20 cellular contexts compared by ENCODE assay signal in genomic region chr5:33657804-33658435, GRCh38.
A peak's percentile ranks its signal among the peaks of the same experiment; 100 is the strongest.
DNase-seq lines count a peak whose midpoint lies in the region; ATAC-seq, FAIRE-seq and TF ChIP-seq lines count a peak whose summit lies in the region.
"Had no signal": no experiment of that assay in that cellular context is flagged by ENCODE, and none has a peak within 500 bp of the region (broad histone marks: within the 10 kb centered on the region; RNA-seq: fewer than 3 reads in every experiment).

No MANE protein-coding gene starts in this region.

- H2AK5ac ChIP-seq in H1 (ENCODE audit: low read depth, low read length) (no peak overlapping the region), mesendoderm (ENCODE audit: low read length) (no peak overlapping the region)

- H3K4me1 Mint-ChIP-seq in GM23338, result peaks cover 11% of the 10 kb centered on the region
- H3K4me1 Mint-ChIP-seq: CD14-positive monocyte had no signal

- H3K23me2 ChIP-seq in H1 (ENCODE audit: low read depth, low read length), result no peaks in the 10 kb centered on the region; the same call in 1 of the 2 replicates

- H3K4me3 ChIP-seq in GM23338 (no peak overlapping the region), H1 (ENCODE audit: extremely low read depth in 1 of 4, insufficient read depth in 2 of 4, low read depth in 3 of 4, low read length in 4 of 4) (no peak overlapping the region), mesendoderm (ENCODE audit: low read length) (no peak overlapping the region)

- no peak overlapping the region for H3K4ac ChIP-seq in H1 (replicated peaks; ENCODE audit: insufficient read length, low read depth, low read length)
- H3K4ac ChIP-seq in mesendoderm (ENCODE audit: low read depth, low read length), result no peak overlapping the region

- no peaks in the 10 kb centered on the region for H3K79me1 ChIP-seq in H1 (ENCODE audit: low read depth, low read length)
- H3K79me1 ChIP-seq in mesendoderm (ENCODE audit: low read length), result no peaks in the 10 kb centered on the region

- H3K4me1 ChIP-seq in GM23338 (ENCODE audit: insufficient read depth) (no peaks in the 10 kb centered on the region), H1 (replicated peaks in 1 of 4; ENCODE audit: control insufficient read depth in 3 of 4, insufficient read depth in 4 of 4, low read length in 3 of 4) (peaks cover 0 to 4% (median 0%) of the 10 kb centered on the region in 4 experiments; a peak in 2 of 7 replicates), mesendoderm (ENCODE audit: control insufficient read depth, low read depth, low read length) (no peaks in the 10 kb centered on the region)

- CTCF ChIA-PET in H1 (lab: Charles Lee; ENCODE audit: partially characterized antibody), result interaction anchor here (0.6 to 1.5 kb wide), 4 partner anchors 9 to 927 kb away, joined by 3 to 4 read pairs (median 4); no protein-coding TSS in a partner anchor

- no peaks in the 10 kb centered on the region for H3K9me3 ChIP-seq in H1 (ENCODE audit: insufficient read depth in 2 of 2, low read depth in 1 of 2, low read length in 1 of 2)

- H4K20me1 ChIP-seq in GM23338 (replicated peaks; ENCODE audit: insufficient read depth) (no peaks in the 10 kb centered on the region), H1 (replicated peaks in 1 of 2; ENCODE audit: control insufficient read depth in 1 of 2, insufficient read depth in 2 of 2, low read length in 2 of 2) (no peaks in the 10 kb centered on the region)

- H3F3A ChIP-seq in GM23338 (replicated peaks; ENCODE audit: low read depth), result no peaks in the 10 kb centered on the region

- H4K5ac ChIP-seq in H1 (ENCODE audit: insufficient read length, low read depth, low read length) (no peak overlapping the region), mesendoderm (ENCODE audit: low read length) (no peak overlapping the region)

- H2BK15ac ChIP-seq in H1 (ENCODE audit: low read length) (no peak overlapping the region), mesendoderm (replicated peaks; ENCODE audit: low read depth) (no peak overlapping the region)

- H3K27ac ChIP-seq in GM23338 (ENCODE audit: low read depth) (no peak overlapping the region; the same call in 1 of the 2 replicates), H1 (ENCODE audit: low read depth, low read length) (no peak overlapping the region), mesendoderm (ENCODE audit: low read depth, low read length) (no peak overlapping the region)

- H3K9me2 ChIP-seq in GM23338 (ENCODE audit: insufficient read depth), result no peaks in the 10 kb centered on the region

- 63% methylated on average over 5 of the region's 5 CpGs; no CpG with 5 or more reads in 1 of the 2 experiments for WGBS in H1 (ENCODE audit: extremely low coverage in 1 of 2, insufficient coverage in 1 of 2, insufficient read length in 1 of 2, insufficient replicate concordance in 2 of 2, low coverage in 1 of 2, low lambda C conversion rate in 2 of 2, missing lambda C conversion rate in 1 of 2), 2 experiments
- WGBS in mesendoderm (ENCODE audit: extremely low coverage, insufficient coverage, low lambda C conversion rate), result no CpG with 5 or more reads among the region's 5 CpGs

- no peaks in the 10 kb centered on the region for H3K79me2 ChIP-seq in GM23338 (replicated peaks; ENCODE audit: insufficient read depth)
- no peaks in the 10 kb centered on the region for H3K79me2 ChIP-seq in H1 (ENCODE audit: control insufficient read depth in 1 of 2, insufficient read depth in 2 of 2, low read length in 2 of 2)
- H3K79me2 ChIP-seq in mesendoderm (ENCODE audit: control insufficient read depth, insufficient read depth, low read length), result no peaks in the 10 kb centered on the region

- no peaks in the 10 kb centered on the region; the same call in 2 of the 3 replicates for H3K36me3 Mint-ChIP-seq in GM23338 (ENCODE audit: low read depth)
- H3K36me3 Mint-ChIP-seq: CD14-positive monocyte had no signal

- no peak overlapping the region for H2BK120ac ChIP-seq in H1 (replicated peaks; ENCODE audit: low read depth, low read length)
- no peak overlapping the region for H2BK120ac ChIP-seq in mesendoderm (ENCODE audit: low read depth, low read length)

- H3K18ac ChIP-seq in H1 (ENCODE audit: extremely low read depth, low read length) (no peak overlapping the region), mesendoderm (ENCODE audit: low read length) (no peak overlapping the region)

- H3K23ac ChIP-seq in H1 (ENCODE audit: insufficient read length) (no peak overlapping the region), mesendoderm (ENCODE audit: low read length) (no peak overlapping the region)

- TF ChIP-seq CTCF in GM23338 (conservative IDR thresholded peaks at IDR 0.05; ENCODE audit: low read depth in 2 of 2) (no peak), H1 (IDR thresholded peaks at IDR 0.05; ENCODE audit: control extremely low read depth in 1 of 3, insufficient read depth in 1 of 3, low read depth in 1 of 3, low read length in 3 of 3) (no peak)

- H2BK5ac ChIP-seq in H1 (ENCODE audit: low read depth, low read length) (no peak overlapping the region), mesendoderm (ENCODE audit: low read length) (no peak overlapping the region)

- H2BK20ac ChIP-seq in H1 (ENCODE audit: low read length), result no peak overlapping the region

- H3K27me3 ChIP-seq in GM23338 (ENCODE audit: insufficient read depth) (no peaks in the 10 kb centered on the region), H1 (replicated peaks in 1 of 4; ENCODE audit: control insufficient read depth in 3 of 4, extremely low read depth in 1 of 4, insufficient read depth in 3 of 4, low read length in 3 of 4) (no peaks in the 10 kb centered on the region), mesendoderm (ENCODE audit: insufficient read depth, low read length, poor library complexity) (no peaks in the 10 kb centered on the region)

- H3K27ac Mint-ChIP-seq in GM23338, result peak overlapping the region; percentile 37; the same call in 1 of the 2 replicates
- H3K27ac Mint-ChIP-seq: CD14-positive monocyte had no signal

- no peak overlapping the region for H3K4me3 Mint-ChIP-seq in GM23338
- H3K4me3 Mint-ChIP-seq: CD14-positive monocyte, HFFc6 had no signal

- no peak overlapping the region for H2BK12ac ChIP-seq in H1 (ENCODE audit: low read depth, low read length)

- H3K4me2 ChIP-seq in GM23338, result no peak overlapping the region
- H3K4me2 ChIP-seq in H1 (ENCODE audit: insufficient read depth in 1 of 2, low read depth in 2 of 2, low read length in 2 of 2), result no peak overlapping the region
- H3K4me2 ChIP-seq in mesendoderm (ENCODE audit: low read length), result no peak overlapping the region

- no peak for TF ChIP-seq EP300 in H1 (IDR thresholded peaks at IDR 0.05; ENCODE audit: borderline replicate concordance in 1 of 2, low read depth in 2 of 2, low read length in 2 of 2)

- TF ChIP-seq POLR2A in H1 (IDR thresholded peaks at IDR 0.05; ENCODE audit: control extremely low read depth in 1 of 2, low read depth in 2 of 2, low read length in 2 of 2), result no peak

- H3K27me3 Mint-ChIP-seq in GM23338 (ENCODE audit: insufficient read depth, low read depth, poor library complexity), result no peaks in the 10 kb centered on the region

- no peak overlapping the region for H3K14ac ChIP-seq in H1 (ENCODE audit: insufficient read length)

- peak in 1 of 2 experiments; percentile 8; a peak in 2 of 4 replicates for TF ChIP-seq RAD21 in H1 (IDR thresholded peaks at IDR 0.05 in 1 of 2, conservative IDR thresholded peaks at IDR 0.05 in 1 of 2; ENCODE audit: low read depth in 2 of 2, low read length in 2 of 2)

- DNase-seq in GM23338 (ENCODE audit: low spot score) (peak; percentile 51), M059J (ENCODE audit: low read depth) (peak; percentile 51), H1 (ENCODE audit: low read depth in 1 of 2, low spot score in 2 of 2) (peak in 1 of 2 experiments; percentile 47), mesendoderm (peak; percentile 88), amniotic stem cell (lab: John Stamatoyannopoulos, UW) (no peak), MV-4-11 (lab: John Stamatoyannopoulos, UW) (no peak), RPMI8226 (no peak)
- DNase-seq: AML-193, DMS 273 treated with DMSO at 0.1 percent for 48 hours, EL, GOT3, HFFc6, NCI-H1436, NCI-H2029, NCI-H2171, NCI-H446, PC-3, SW 1271 had no signal

- H3K56ac ChIP-seq in H1 (replicated peaks; ENCODE audit: insufficient read length, low read depth, low read length) (no peak overlapping the region), mesendoderm (ENCODE audit: low read length) (no peak overlapping the region)

- POLR2A ChIA-PET in H1 (lab: Charles Lee; ENCODE audit: partially characterized antibody), result no interaction called here

- no peak overlapping the region for H2AFZ ChIP-seq in GM23338
- no peak overlapping the region for H2AFZ ChIP-seq in H1 (ENCODE audit: low read length)

- ATAC-seq in GM23338 (peak; percentile 91), HG02759 (IDR thresholded peaks at IDR 0.05; ENCODE audit: unreplicated experiment) (no peak)
- ATAC-seq: PC-3 had no signal

- no peaks in the 10 kb centered on the region for H3K9me3 Mint-ChIP-seq in GM23338
- H3K9me3 Mint-ChIP-seq: HFFc6 had no signal

- no peaks in the 10 kb centered on the region for H3K36me3 ChIP-seq in GM23338 (ENCODE audit: insufficient read depth)
- no peaks in the 10 kb centered on the region for H3K36me3 ChIP-seq in H1 (ENCODE audit: control insufficient read depth in 2 of 4, insufficient read depth in 4 of 4, low read length in 3 of 4)
- no peaks in the 10 kb centered on the region for H3K36me3 ChIP-seq in mesendoderm (ENCODE audit: control insufficient read depth, insufficient read depth, low read length)

- no peak overlapping the region for H3K9ac ChIP-seq in H1 (replicated peaks in 1 of 4; ENCODE audit: extremely low read depth in 1 of 4, low read depth in 3 of 4, low read length in 3 of 4)
- no peak overlapping the region for H3K9ac ChIP-seq in mesendoderm (ENCODE audit: low read length)

- peak; percentile 65 for FAIRE-seq in H1 (lab: Jason Lieb, UNC)

- no peak overlapping the region for H4K8ac ChIP-seq in H1 (ENCODE audit: extremely low read depth, insufficient read depth, low read length)
- no peak overlapping the region for H4K8ac ChIP-seq in mesendoderm (ENCODE audit: low read depth, low read length)

- H4K91ac ChIP-seq in H1 (replicated peaks; ENCODE audit: insufficient read length, low read length), result no peak overlapping the region

TF ChIP-seq in GM23338, 12 proteins besides CTCF, POLR2A, EP300 and RAD21 (continues in another document):
- no peak for TF ChIP-seq ZNF114 (CRISPR knock-in tag; IDR thresholded peaks at IDR 0.05)

TF ChIP-seq in H1, 55 proteins besides CTCF, POLR2A, EP300 and RAD21:
- peak; percentile 53; the same call in 1 of the 2 replicates for TF ChIP-seq JUN (IDR thresholded peaks at IDR 0.05; ENCODE audit: low read depth, low read length)
- no peak for TF ChIP-seq GTF2F1 (IDR thresholded peaks at IDR 0.05; ENCODE audit: borderline replicate concordance, low read depth, low read length)
- TF ChIP-seq JUND (IDR thresholded peaks at IDR 0.05; ENCODE audit: low read length), result peak; percentile 68; the same call in 1 of the 2 replicates
- no peak for TF ChIP-seq EZH2 (IDR thresholded peaks at IDR 0.05; ENCODE audit: low read depth, low read length, severe bottlenecking)
- peak; percentile 61; the same call in 1 of the 2 replicates for TF ChIP-seq TEAD4 (IDR thresholded peaks at IDR 0.05; ENCODE audit: low read depth, low read length)
- TF ChIP-seq NANOG (IDR thresholded peaks at IDR 0.05; ENCODE audit: insufficient read depth, low read depth, low read length, poor library complexity, severe bottlenecking), result peak; percentile 17
- TF ChIP-seq RBBP5 (IDR thresholded peaks at IDR 0.05; ENCODE audit: borderline replicate concordance, low read depth, low read length), result no peak

Comparison
In these comparisons a context has a peak if more than half of its experiments do, and no peak if none do; other contexts are left out.
1. DNase-seq: peak in GM23338 (single experiment), M059J (single experiment) and mesendoderm (single experiment); none in amniotic stem cell (single experiment), MV-4-11 (single experiment) and RPMI8226 (single experiment).